11 cellular contexts compared by ENCODE assay signal in genomic region chrX:74506310-74507115, GRCh38.
A peak's percentile ranks its signal among the peaks of the same experiment; 100 is the strongest.
DNase-seq lines count a peak whose midpoint lies in the region; ATAC-seq and TF ChIP-seq lines count a peak whose summit lies in the region.
"Had no signal": no experiment of that assay in that cellular context is flagged by ENCODE, and none has a peak within 500 bp of the region (broad histone marks: within the 10 kb centered on the region; RNA-seq: fewer than 3 reads in every experiment).

No MANE protein-coding gene starts in this region.

- no TSS peak for BruUV-seq in A673 (replicated peaks; lab: Mats Ljungman, UMichigan)

- no peak for TF ChIP-seq CTCF in GM13976 (IDR thresholded peaks at IDR 0.05; ENCODE audit: borderline replicate concordance, control extremely low read depth, extremely low read depth, insufficient read depth, missing control alignments)
- TF ChIP-seq CTCF in A673 (conservative IDR thresholded peaks at IDR 0.05; ENCODE audit: low read depth, low read length) = no peak
- TF ChIP-seq CTCF in esophagus muscularis mucosa (IDR thresholded peaks at IDR 0.05) = no peak

- no peak for TF ChIP-seq EP300 in esophagus muscularis mucosa (IDR thresholded peaks at IDR 0.05)

- in situ Hi-C loops in GM13976 (cut with MboI; ENCODE audit: low sequenced_read_pairs, unreplicated experiment) = no loop called here

- peak; percentile 42 for DNase-seq in GM13976 (ENCODE audit: low spot score)
- DNase-seq in A673 (ENCODE audit: low spot score) = no peak
- DNase-seq in NCI-H774 (lab: John Stamatoyannopoulos, UW) = no peak
- no peak for DNase-seq in esophagus muscularis mucosa (ENCODE audit: extremely low spot score)
- no peak for DNase-seq in T-helper 17 cell
- DNase-seq: HFFc6 had no signal

- H3K4me3 ChIP-seq in A673 (ENCODE audit: low read depth, low read length, poor library complexity, severe bottlenecking) (no peak overlapping the region), esophagus muscularis mucosa (no peak overlapping the region)
- H3K4me3 ChIP-seq: breast epithelium, thoracic aorta had no signal

- ATAC-seq in GM19372 (IDR thresholded peaks at IDR 0.05; ENCODE audit: low read depth, unreplicated experiment) (peak; percentile 82), HG02763 (IDR thresholded peaks at IDR 0.05; ENCODE audit: unreplicated experiment) (peak; percentile 93), HG03457 (IDR thresholded peaks at IDR 0.05; ENCODE audit: unreplicated experiment) (peak; percentile 94), T-helper 17 cell (no peak)

- no peak overlapping the region for H3K27ac ChIP-seq in A673 (ENCODE audit: low read depth, low read length, poor library complexity, severe bottlenecking)
- H3K27ac ChIP-seq in esophagus muscularis mucosa (replicated peaks in 1 of 4) = no peak overlapping the region
- H3K27ac ChIP-seq: breast epithelium, thoracic aorta had no signal

- H3K27me3 ChIP-seq in A673 (replicated peaks; ENCODE audit: insufficient read depth, low read depth, low read length, poor library complexity) (no peaks in the 10 kb centered on the region), esophagus muscularis mucosa (no peaks in the 10 kb centered on the region)

- TF ChIP-seq POLR2A in esophagus muscularis mucosa (IDR thresholded peaks at IDR 0.05; ENCODE audit: low read depth) = no peak

- POLR2A ChIA-PET in A673 (lab: Charles Lee; ENCODE audit: low non-redundant PET) = no interaction called here

- 85% methylated on average over 8 of the region's 8 CpGs for WGBS in esophagus muscularis mucosa

- no peak overlapping the region for H3K27ac Mint-ChIP-seq in T-helper 17 cell
- H3K27ac Mint-ChIP-seq: HFFc6 had no signal

- H3K4me1 Mint-ChIP-seq in T-helper 17 cell = no peaks in the 10 kb centered on the region

- intact Hi-C loops in A673 (cut with micrococcal nuclease; ENCODE audit: unreplicated experiment) = no loop called here
- intact Hi-C loops in esophagus muscularis mucosa (cut with DNase I) = no loop called here

- H3K9me3 ChIP-seq in A673 (ENCODE audit: low read depth, low read length, poor library complexity, severe bottlenecking) (no peaks in the 10 kb centered on the region), esophagus muscularis mucosa (no peaks in the 10 kb centered on the region), T-helper 17 cell (ENCODE audit: control insufficient read depth, low read length, poor library complexity, severe bottlenecking) (no peaks in the 10 kb centered on the region)
- H3K9me3 ChIP-seq: breast epithelium, thoracic aorta had no signal

- H3K4me3 Mint-ChIP-seq in T-helper 17 cell = no peak overlapping the region
- H3K4me3 Mint-ChIP-seq: HFFc6 had no signal

- H3K4me1 ChIP-seq in A673 (ENCODE audit: insufficient read depth, low read length, poor library complexity, severe bottlenecking) = peaks cover 5% of the 10 kb centered on the region
- H3K4me1 ChIP-seq in esophagus muscularis mucosa = no peaks in the 10 kb centered on the region
- H3K4me1 ChIP-seq: breast epithelium had no signal

- no peaks in the 10 kb centered on the region for H3K36me3 ChIP-seq in A673 (ENCODE audit: insufficient read depth, low read length, poor library complexity, severe bottlenecking)
- H3K36me3 ChIP-seq in esophagus muscularis mucosa = no peaks in the 10 kb centered on the region
- H3K36me3 ChIP-seq: breast epithelium, thoracic aorta had no signal

- no peaks in the 10 kb centered on the region for H3K27me3 Mint-ChIP-seq in T-helper 17 cell

- no peaks in the 10 kb centered on the region for H3K36me3 Mint-ChIP-seq in T-helper 17 cell (ENCODE audit: low read depth)

- CTCF ChIA-PET in A673 (lab: Charles Lee) = interaction anchor here (0.6 kb wide), 1 partner anchor 457 kb away, joined by 3 read pairs; no protein-coding TSS in a partner anchor
